ENCODE assay signal across 23 cellular contexts in genomic region chr20:39913274-39913673, GRCh38.
"Had no signal": no experiment of that assay in that cellular context is flagged by ENCODE, and none has a peak within 500 bp of the region (broad histone marks: within the 10 kb centered on the region; RNA-seq: fewer than 3 reads in every experiment).

No MANE protein-coding gene starts in this region.

- ATAC-seq: activated CD4-positive, alpha-beta T cell treated with anti-CD3 and anti-CD28 coated beads for 36 hours; activated CD8-positive, alpha-beta memory T cell treated with anti-CD3 and anti-CD28 coated beads, Interleukin-2, amount 10 ng/mL, durations not matched to agents 7 days and 5 days; activated CD8-positive, alpha-beta T cell treated with anti-CD3 and anti-CD28 coated beads, Interleukin-2, amount 10 ng/mL, durations not matched to agents 7 days and 5 days; activated naive CD4-positive, alpha-beta T cell treated with anti-CD3 and anti-CD28 coated beads, Interleukin-2, amount 50 U/mL, for 72 hours; heart left ventricle; left lung; lower lobe of right lung; right cardiac atrium; stimulated activated naive CD8-positive, alpha-beta T cell treated with anti-CD3 and anti-CD28 coated beads, Interleukin-15, Interleukin-2, amounts not matched to agents 100 U/mL and 50 U/mL, for 24 hours had no signal

- H3K36me3 Mint-ChIP-seq: activated CD8-positive, alpha-beta memory T cell treated with anti-CD3 and anti-CD28 coated beads, Interleukin-2, amount 10 ng/mL, durations not matched to agents 7 days and 5 days; activated naive CD4-positive, alpha-beta T cell treated with anti-CD3 and anti-CD28 coated beads, Interleukin-2, amount 50 U/mL, for 72 hours had no signal

- DNase-seq: activated CD4-positive, alpha-beta T cell treated with anti-CD3 and anti-CD28 coated beads for 36 hours; activated CD4-positive, CD25-positive, alpha-beta regulatory T cell; activated CD8-positive, alpha-beta memory T cell treated with anti-CD3 and anti-CD28 coated beads, Interleukin-2, amount 10 ng/mL, durations not matched to agents 7 days and 5 days; activated CD8-positive, alpha-beta T cell treated with anti-CD3 and anti-CD28 coated beads, Interleukin-2, amount 10 ng/mL, durations not matched to agents 7 days and 5 days; activated naive CD4-positive, alpha-beta T cell; activated T-cell treated with anti-CD3 and anti-CD28 coated beads, Interleukin-2, amount 50 U/mL, for 48 hours; colonic mucosa; effector CD8-positive, alpha-beta T cell; foreskin fibroblast; heart left ventricle; hypothalamus; kidney glomerular epithelial cell; left lung; lower lobe of right lung; posterior cingulate gyrus; right cardiac atrium; stimulated activated CD4-positive, alpha-beta T cell treated with anti-CD3 and anti-CD28 coated beads, Interleukin-2, amount 100 ng/mL, for 48 hours; stimulated activated naive CD8-positive, alpha-beta T cell treated with anti-CD3 and anti-CD28 coated beads, Interleukin-15, Interleukin-2, amounts not matched to agents 100 U/mL and 50 U/mL, for 24 hours; testis; transverse colon had no signal

- H3K27ac ChIP-seq: colonic mucosa, heart left ventricle, left lung, lower lobe of right lung, testis, transverse colon had no signal

- H3K27me3 Mint-ChIP-seq: activated CD4-positive, alpha-beta T cell treated with anti-CD3 and anti-CD28 coated beads for 36 hours; activated CD8-positive, alpha-beta memory T cell treated with anti-CD3 and anti-CD28 coated beads, Interleukin-2, amount 10 ng/mL, durations not matched to agents 7 days and 5 days had no signal

- H3K9me3 Mint-ChIP-seq: activated naive CD4-positive, alpha-beta T cell treated with anti-CD3 and anti-CD28 coated beads, Interleukin-2, amount 50 U/mL, for 72 hours; nephron; T-helper 2 cell treated with Interferon-gamma antibody and Interleukin-4, amounts not matched to agents 5 μg/mL and 100 μg/mL, for 36 hours had no signal

- H3K27ac Mint-ChIP-seq: activated CD4-positive, alpha-beta T cell treated with anti-CD3 and anti-CD28 coated beads for 36 hours; activated CD8-positive, alpha-beta memory T cell treated with anti-CD3 and anti-CD28 coated beads, Interleukin-2, amount 10 ng/mL, durations not matched to agents 7 days and 5 days; activated CD8-positive, alpha-beta T cell treated with anti-CD3 and anti-CD28 coated beads, Interleukin-2, amount 10 ng/mL, durations not matched to agents 7 days and 5 days; activated naive CD4-positive, alpha-beta T cell treated with anti-CD3 and anti-CD28 coated beads, Interleukin-2, amount 50 U/mL, for 72 hours; nephron; T-helper 2 cell treated with Interferon-gamma antibody and Interleukin-4, amounts not matched to agents 5 μg/mL and 100 μg/mL, for 36 hours had no signal

- H3K36me3 ChIP-seq: colonic mucosa, heart left ventricle, left lung, lower lobe of right lung, transverse colon had no signal

- H3K4me1 ChIP-seq: colonic mucosa, left lung, lower lobe of right lung, testis had no signal

- H3K4me1 Mint-ChIP-seq: activated CD4-positive, alpha-beta T cell treated with anti-CD3 and anti-CD28 coated beads for 36 hours; activated CD8-positive, alpha-beta memory T cell treated with anti-CD3 and anti-CD28 coated beads, Interleukin-2, amount 10 ng/mL, durations not matched to agents 7 days and 5 days had no signal

- H3K4me3 Mint-ChIP-seq: activated CD4-positive, alpha-beta T cell treated with anti-CD3 and anti-CD28 coated beads for 36 hours; activated CD8-positive, alpha-beta memory T cell treated with anti-CD3 and anti-CD28 coated beads, Interleukin-2, amount 10 ng/mL, durations not matched to agents 7 days and 5 days; activated CD8-positive, alpha-beta T cell treated with anti-CD3 and anti-CD28 coated beads, Interleukin-2, amount 10 ng/mL, durations not matched to agents 7 days and 5 days; nephron; T-helper 2 cell treated with Interferon-gamma antibody and Interleukin-4, amounts not matched to agents 5 μg/mL and 100 μg/mL, for 36 hours had no signal

- H3K4me3 ChIP-seq: colonic mucosa, heart left ventricle, left lung, lower lobe of right lung, testis, transverse colon had no signal

- H3K9me3 ChIP-seq: colonic mucosa, heart left ventricle, left lung, lower lobe of right lung, testis, transverse colon had no signal

- H3K27me3 ChIP-seq: colonic mucosa, heart left ventricle, left lung, testis, transverse colon had no signal
